In the genomic region with DNA sequence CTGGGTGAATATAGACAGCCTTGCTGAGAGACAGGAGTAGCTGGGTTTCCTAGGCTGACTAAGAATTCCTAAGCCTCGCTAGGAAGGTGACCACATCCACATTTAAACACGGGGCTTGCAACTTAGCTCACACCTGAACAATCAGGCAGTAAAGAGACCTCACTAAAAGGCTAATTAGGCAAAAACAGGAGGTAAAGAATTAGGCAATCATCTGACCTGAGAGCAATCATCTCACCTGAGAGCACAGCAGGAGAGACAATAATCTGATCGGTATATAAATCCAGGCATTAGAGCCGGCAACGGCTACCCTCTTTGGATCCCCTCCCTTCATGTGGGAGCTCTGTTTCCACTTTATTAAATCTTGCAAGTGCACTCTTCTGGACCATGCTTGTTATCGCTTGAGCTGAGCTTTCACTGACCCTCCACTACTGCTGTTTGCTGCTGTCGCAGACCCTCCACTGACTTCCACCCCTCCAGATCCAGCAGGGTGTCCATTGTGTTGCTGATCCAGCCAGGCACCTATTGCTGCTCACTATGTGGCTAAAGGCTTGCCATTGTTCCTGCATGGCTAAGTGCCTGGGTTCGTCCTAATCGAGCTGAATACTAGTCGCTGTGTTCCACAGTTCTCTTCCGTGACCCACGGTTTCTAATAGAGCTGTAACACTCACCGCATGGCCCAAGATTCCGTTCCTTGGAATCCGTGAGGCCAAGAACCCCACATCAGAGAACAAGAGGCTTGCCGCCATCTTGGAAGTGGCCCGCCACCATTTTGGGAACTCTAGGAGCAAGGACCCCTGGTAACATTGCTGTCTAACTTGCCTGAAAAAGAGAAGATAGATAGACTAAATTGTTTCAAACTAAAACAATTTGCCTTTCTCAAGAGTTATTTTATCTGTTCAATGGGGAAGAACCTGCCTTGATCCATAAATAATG, we compare ENCODE assay signal across 1 cellular context.
TF ChIP-seq lines count a peak whose summit lies in the region.

No MANE protein-coding gene starts in this region.

TF ChIP-seq in GM23338, 12 proteins besides CTCF, POLR2A, EP300 and RAD21:
- TF ChIP-seq POLR2AphosphoS5 (IDR thresholded peaks at IDR 0.05; ENCODE audit: low read depth) (no peak), STAT1 (IDR thresholded peaks at IDR 0.05; ENCODE audit: unreplicated experiment) (no peak), EZH2phosphoT487 (IDR thresholded peaks at IDR 0.05; ENCODE audit: unreplicated experiment) (no peak), EZH2 (IDR thresholded peaks at IDR 0.05; ENCODE audit: low read depth, unreplicated experiment) (no peak), JUNB (IDR thresholded peaks at IDR 0.05; ENCODE audit: unreplicated experiment) (no peak), NANOG (IDR thresholded peaks at IDR 0.05; ENCODE audit: borderline replicate concordance) (no peak)
- TF ChIP-seq, protein P1, sequence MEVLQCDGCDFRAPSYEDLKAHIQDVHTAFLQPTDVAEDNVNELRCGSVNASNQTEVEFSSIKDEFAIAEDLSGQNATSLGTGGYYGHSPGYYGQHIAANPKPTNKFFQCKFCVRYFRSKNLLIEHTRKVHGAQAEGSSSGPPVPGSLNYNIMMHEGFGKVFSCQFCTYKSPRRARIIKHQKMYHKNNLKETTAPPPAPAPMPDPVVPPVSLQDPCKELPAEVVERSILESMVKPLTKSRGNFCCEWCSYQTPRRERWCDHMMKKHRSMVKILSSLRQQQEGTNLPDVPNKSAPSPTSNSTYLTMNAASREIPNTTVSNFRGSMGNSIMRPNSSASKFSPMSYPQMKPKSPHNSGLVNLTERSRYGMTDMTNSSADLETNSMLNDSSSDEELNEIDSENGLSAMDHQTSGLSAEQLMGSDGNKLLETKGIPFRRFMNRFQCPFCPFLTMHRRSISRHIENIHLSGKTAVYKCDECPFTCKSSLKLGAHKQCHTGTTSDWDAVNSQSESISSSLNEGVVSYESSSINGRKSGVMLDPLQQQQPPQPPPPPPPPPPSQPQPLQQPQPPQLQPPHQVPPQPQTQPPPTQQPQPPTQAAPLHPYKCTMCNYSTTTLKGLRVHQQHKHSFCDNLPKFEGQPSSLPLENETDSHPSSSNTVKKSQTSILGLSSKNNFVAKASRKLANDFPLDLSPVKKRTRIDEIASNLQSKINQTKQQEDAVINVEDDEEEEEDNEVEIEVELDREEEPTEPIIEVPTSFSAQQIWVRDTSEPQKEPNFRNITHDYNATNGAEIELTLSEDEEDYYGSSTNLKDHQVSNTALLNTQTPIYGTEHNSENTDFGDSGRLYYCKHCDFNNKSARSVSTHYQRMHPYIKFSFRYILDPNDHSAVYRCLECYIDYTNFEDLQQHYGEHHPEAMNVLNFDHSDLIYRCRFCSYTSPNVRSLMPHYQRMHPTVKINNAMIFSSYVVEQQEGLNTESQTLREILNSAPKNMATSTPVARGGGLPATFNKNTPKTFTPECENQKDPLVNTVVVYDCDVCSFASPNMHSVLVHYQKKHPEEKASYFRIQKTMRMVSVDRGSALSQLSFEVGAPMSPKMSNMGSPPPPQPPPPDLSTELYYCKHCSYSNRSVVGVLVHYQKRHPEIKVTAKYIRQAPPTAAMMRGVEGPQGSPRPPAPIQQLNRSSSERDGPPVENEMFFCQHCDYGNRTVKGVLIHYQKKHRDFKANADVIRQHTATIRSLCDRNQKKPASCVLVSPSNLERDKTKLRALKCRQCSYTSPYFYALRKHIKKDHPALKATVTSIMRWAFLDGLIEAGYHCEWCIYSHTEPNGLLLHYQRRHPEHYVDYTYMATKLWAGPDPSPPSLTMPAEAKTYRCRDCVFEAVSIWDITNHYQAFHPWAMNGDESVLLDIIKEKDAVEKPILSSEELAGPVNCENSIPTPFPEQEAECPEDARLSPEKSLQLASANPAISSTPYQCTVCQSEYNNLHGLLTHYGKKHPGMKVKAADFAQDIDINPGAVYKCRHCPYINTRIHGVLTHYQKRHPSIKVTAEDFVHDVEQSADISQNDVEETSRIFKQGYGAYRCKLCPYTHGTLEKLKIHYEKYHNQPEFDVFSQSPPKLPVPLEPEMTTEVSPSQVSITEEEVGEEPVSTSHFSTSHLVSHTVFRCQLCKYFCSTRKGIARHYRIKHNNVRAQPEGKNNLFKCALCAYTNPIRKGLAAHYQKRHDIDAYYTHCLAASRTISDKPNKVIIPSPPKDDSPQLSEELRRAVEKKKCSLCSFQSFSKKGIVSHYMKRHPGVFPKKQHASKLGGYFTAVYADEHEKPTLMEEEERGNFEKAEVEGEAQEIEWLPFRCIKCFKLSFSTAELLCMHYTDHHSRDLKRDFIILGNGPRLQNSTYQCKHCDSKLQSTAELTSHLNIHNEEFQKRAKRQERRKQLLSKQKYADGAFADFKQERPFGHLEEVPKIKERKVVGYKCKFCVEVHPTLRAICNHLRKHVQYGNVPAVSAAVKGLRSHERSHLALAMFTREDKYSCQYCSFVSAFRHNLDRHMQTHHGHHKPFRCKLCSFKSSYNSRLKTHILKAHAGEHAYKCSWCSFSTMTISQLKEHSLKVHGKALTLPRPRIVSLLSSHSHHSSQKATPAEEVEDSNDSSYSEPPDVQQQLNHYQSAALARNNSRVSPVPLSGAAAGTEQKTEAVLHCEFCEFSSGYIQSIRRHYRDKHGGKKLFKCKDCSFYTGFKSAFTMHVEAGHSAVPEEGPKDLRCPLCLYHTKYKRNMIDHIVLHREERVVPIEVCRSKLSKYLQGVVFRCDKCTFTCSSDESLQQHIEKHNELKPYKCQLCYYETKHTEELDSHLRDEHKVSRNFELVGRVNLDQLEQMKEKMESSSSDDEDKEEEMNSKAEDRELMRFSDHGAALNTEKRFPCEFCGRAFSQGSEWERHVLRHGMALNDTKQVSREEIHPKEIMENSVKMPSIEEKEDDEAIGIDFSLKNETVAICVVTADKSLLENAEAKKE (CRISPR knock-in tag; IDR thresholded peaks at IDR 0.05): no peak
- TF ChIP-seq, protein P2, sequence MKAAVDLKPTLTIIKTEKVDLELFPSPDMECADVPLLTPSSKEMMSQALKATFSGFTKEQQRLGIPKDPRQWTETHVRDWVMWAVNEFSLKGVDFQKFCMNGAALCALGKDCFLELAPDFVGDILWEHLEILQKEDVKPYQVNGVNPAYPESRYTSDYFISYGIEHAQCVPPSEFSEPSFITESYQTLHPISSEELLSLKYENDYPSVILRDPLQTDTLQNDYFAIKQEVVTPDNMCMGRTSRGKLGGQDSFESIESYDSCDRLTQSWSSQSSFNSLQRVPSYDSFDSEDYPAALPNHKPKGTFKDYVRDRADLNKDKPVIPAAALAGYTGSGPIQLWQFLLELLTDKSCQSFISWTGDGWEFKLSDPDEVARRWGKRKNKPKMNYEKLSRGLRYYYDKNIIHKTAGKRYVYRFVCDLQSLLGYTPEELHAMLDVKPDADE (IDR thresholded peaks at IDR 0.05): no peak
- TF ChIP-seq, protein P3, sequence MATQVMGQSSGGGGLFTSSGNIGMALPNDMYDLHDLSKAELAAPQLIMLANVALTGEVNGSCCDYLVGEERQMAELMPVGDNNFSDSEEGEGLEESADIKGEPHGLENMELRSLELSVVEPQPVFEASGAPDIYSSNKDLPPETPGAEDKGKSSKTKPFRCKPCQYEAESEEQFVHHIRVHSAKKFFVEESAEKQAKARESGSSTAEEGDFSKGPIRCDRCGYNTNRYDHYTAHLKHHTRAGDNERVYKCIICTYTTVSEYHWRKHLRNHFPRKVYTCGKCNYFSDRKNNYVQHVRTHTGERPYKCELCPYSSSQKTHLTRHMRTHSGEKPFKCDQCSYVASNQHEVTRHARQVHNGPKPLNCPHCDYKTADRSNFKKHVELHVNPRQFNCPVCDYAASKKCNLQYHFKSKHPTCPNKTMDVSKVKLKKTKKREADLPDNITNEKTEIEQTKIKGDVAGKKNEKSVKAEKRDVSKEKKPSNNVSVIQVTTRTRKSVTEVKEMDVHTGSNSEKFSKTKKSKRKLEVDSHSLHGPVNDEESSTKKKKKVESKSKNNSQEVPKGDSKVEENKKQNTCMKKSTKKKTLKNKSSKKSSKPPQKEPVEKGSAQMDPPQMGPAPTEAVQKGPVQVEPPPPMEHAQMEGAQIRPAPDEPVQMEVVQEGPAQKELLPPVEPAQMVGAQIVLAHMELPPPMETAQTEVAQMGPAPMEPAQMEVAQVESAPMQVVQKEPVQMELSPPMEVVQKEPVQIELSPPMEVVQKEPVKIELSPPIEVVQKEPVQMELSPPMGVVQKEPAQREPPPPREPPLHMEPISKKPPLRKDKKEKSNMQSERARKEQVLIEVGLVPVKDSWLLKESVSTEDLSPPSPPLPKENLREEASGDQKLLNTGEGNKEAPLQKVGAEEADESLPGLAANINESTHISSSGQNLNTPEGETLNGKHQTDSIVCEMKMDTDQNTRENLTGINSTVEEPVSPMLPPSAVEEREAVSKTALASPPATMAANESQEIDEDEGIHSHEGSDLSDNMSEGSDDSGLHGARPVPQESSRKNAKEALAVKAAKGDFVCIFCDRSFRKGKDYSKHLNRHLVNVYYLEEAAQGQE (IDR thresholded peaks at IDR 0.05; ENCODE audit: unreplicated experiment): no peak
